9 cellular contexts compared by ENCODE assay signal in the genomic region with DNA sequence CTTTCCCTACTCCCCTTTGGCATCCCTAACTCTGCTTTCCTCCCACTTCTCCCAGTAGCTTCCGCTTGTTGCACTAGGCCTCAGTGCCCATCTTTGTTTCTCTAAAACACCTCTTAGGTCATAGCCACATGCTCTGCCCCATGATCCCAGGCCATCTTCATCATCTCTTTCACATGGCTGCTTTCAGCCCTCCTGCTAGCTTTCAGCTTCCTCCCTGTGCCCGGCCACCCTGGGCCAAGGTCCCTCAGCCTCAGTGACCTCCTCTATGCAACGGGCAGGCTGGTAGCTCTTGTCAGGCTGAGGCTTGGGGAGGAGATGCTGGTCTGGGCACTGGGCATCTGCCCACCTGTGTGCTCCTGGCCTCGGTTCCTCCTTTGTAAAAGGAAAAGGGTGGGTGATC. TPM values are rescaled to one million over a fixed set of nuclear protein-coding genes. Genes with fewer than 3 reads are reported as not detected.
DNase-seq lines count a peak whose midpoint lies in the region; TF ChIP-seq lines count a peak whose summit lies in the region.
"Had no signal": no experiment of that assay in that cellular context is flagged by ENCODE, and none has a peak within 500 bp of the region (broad histone marks: within the 10 kb centered on the region; RNA-seq: fewer than 3 reads in every experiment).

No MANE protein-coding gene starts in this region.

- H3K27ac ChIP-seq in CD4-positive, alpha-beta memory T cell (ENCODE audit: low read depth, low read length) = peak overlapping the region; percentile 45
- H3K27ac ChIP-seq in OCI-LY1 (ENCODE audit: low read depth, low read length, poor library complexity, severe bottlenecking) (peak overlapping the region; percentile 66), esophagus (ENCODE audit: low read depth in 2 of 2, low read length in 1 of 2) (peak overlapping the region; percentile 51 to 73), ovary (peak overlapping the region; percentile 11 to 39)

- no peak for TF ChIP-seq POLR2A in ovary (IDR thresholded peaks at IDR 0.05)

- H3F3A ChIP-seq in OCI-LY1 (ENCODE audit: insufficient read depth, low read length) = no peaks in the 10 kb centered on the region

- no peaks in the 10 kb centered on the region for H4K20me1 ChIP-seq in OCI-LY1 (ENCODE audit: insufficient read depth, low read length)

- TF ChIP-seq EP300 in ovary (IDR thresholded peaks at IDR 0.05) = no peak

- H3K4me1 ChIP-seq in CD4-positive, alpha-beta memory T cell (ENCODE audit: insufficient read depth, low read length) = peaks cover 82% of the 10 kb centered on the region
- peaks cover 54% of the 10 kb centered on the region for H3K4me1 ChIP-seq in OCI-LY1 (ENCODE audit: insufficient read depth, low read length, severe bottlenecking)
- peaks cover 9 to 10% of the 10 kb centered on the region in 2 donors for H3K4me1 ChIP-seq in esophagus (ENCODE audit: control insufficient read depth in 2 of 2, insufficient read depth in 2 of 2, low read length in 1 of 2)
- peaks cover 10% of the 10 kb centered on the region for H3K4me1 ChIP-seq in ovary (ENCODE audit: insufficient read depth)

- no peaks in the 10 kb centered on the region for H3K27me3 ChIP-seq in CD4-positive, alpha-beta memory T cell (ENCODE audit: insufficient read depth, low read length)
- H3K27me3 ChIP-seq in OCI-LY1 (ENCODE audit: insufficient read depth, low read length) (no peaks in the 10 kb centered on the region), esophagus (ENCODE audit: control insufficient read depth in 1 of 2, insufficient read depth in 2 of 2, low read length in 2 of 2) (no peaks in the 10 kb centered on the region), ovary (no peaks in the 10 kb centered on the region)

- peaks cover 4 to 25% of the 10 kb centered on the region in 2 donors for H3K36me3 Mint-ChIP-seq in CD4-positive, alpha-beta memory T cell

- H3K9me3 Mint-ChIP-seq in CD4-positive, alpha-beta memory T cell = peaks cover 0 to 2% (median 0%) of the 10 kb centered on the region in 8 donors

- intact Hi-C loops in CD4-positive, alpha-beta memory T cell (cut with micrococcal nuclease) = loop anchor here (5.0 kb wide), 1 partner anchor 148 kb away; no protein-coding TSS in a partner anchor
- intact Hi-C loops in ovary (cut with DNase I) = loop anchor here in 3 of 4 donors (5.0 to 10.0 kb wide), 3 partner anchors 51 to 78 kb away; no protein-coding TSS in a partner anchor

- H3K79me2 ChIP-seq in OCI-LY1 (ENCODE audit: insufficient read depth, low read length) = no peaks in the 10 kb centered on the region

- H3K36me3 ChIP-seq in CD4-positive, alpha-beta memory T cell (ENCODE audit: insufficient read depth, low read length) = peaks cover 6% of the 10 kb centered on the region
- peaks cover 8% of the 10 kb centered on the region; the same call in 1 of the 2 replicates for H3K36me3 ChIP-seq in OCI-LY1 (ENCODE audit: insufficient read depth, low read length)
- no peaks in the 10 kb centered on the region for H3K36me3 ChIP-seq in esophagus (ENCODE audit: control insufficient read depth in 2 of 2, insufficient read depth in 2 of 2, low read length in 1 of 2)
- no peaks in the 10 kb centered on the region for H3K36me3 ChIP-seq in ovary

- CTCF ChIA-PET in CD4-positive, alpha-beta memory T cell (lab: Charles Lee; ENCODE audit: partially characterized antibody) = interaction anchor here (0.9 to 3.7 kb wide), 6 partner anchors 9 to 116 kb away, joined by 3 to 19 read pairs (median 6); no protein-coding TSS in a partner anchor

- TF ChIP-seq CTCF in OCI-LY1 (IDR thresholded peaks at IDR 0.05; ENCODE audit: low read length) = no peak
- no peak for TF ChIP-seq CTCF in ovary (IDR thresholded peaks at IDR 0.05)

- peak overlapping the region; percentile 72 to 99 (median 88) for H3K27ac Mint-ChIP-seq in CD4-positive, alpha-beta memory T cell

- no peak for DNase-seq in CD4-positive, alpha-beta memory T cell
- no peak for DNase-seq in ovary
- no peak for DNase-seq in NOMO-1 treated with dmso at 0.1 percent for 144 hours (lab: John Stamatoyannopoulos, UW; ENCODE audit: unreplicated experiment)
- DNase-seq in glomerular visceral epithelial cell (ENCODE audit: extremely low spot score) = no peak
- DNase-seq in NCI-H345 treated with DMSO at 0.1 percent for 48 hours (lab: John Stamatoyannopoulos, UW; ENCODE audit: unreplicated experiment) = no peak
- no peak for DNase-seq in NCI-H187 (lab: John Stamatoyannopoulos, UW)
- DNase-seq: retina had no signal

- H2AFZ ChIP-seq in OCI-LY1 (ENCODE audit: low read length) = no peak overlapping the region

- peak overlapping the region; percentile 85 to 99 (median 98) for H3K4me3 Mint-ChIP-seq in CD4-positive, alpha-beta memory T cell

- peak overlapping the region; percentile 80 for H3K4me2 ChIP-seq in OCI-LY1 (ENCODE audit: low read length)

- POLR2A ChIA-PET in CD4-positive, alpha-beta memory T cell (lab: Charles Lee; ENCODE audit: partially characterized antibody) = interaction anchor here (1.1 to 16.3 kb wide), 3 partner anchors 18 to 50 kb away, joined by 3 to 331 read pairs (median 6); a partner anchor contains a TSS

- H3K9me3 ChIP-seq in CD4-positive, alpha-beta memory T cell (ENCODE audit: control insufficient read depth in 1 of 2, low read length in 2 of 2) = no peaks in the 10 kb centered on the region
- H3K9me3 ChIP-seq in OCI-LY1 (ENCODE audit: low read length) (no peaks in the 10 kb centered on the region), esophagus (ENCODE audit: control insufficient read depth in 2 of 2, insufficient read depth in 1 of 2, low read depth in 1 of 2, low read length in 1 of 2) (no peaks in the 10 kb centered on the region), ovary (no peaks in the 10 kb centered on the region)

- H3K9ac ChIP-seq in OCI-LY1 (ENCODE audit: low read length) = peak overlapping the region; percentile 31; the same call in 1 of the 2 replicates

- 57 to 59% methylated on average over 4 of the region's 4 CpGs for WGBS in esophagus, 2 donors
- WGBS in ovary, 3 donors = 64 to 69% (median 68%) methylated on average over 4 of the region's 4 CpGs

- peaks cover 48 to 84% (median 69%) of the 10 kb centered on the region in 4 donors for H3K4me1 Mint-ChIP-seq in CD4-positive, alpha-beta memory T cell

- peak overlapping the region; percentile 24 to 50 for H3K4me3 ChIP-seq in CD4-positive, alpha-beta memory T cell (ENCODE audit: low read length in 2 of 2)
- H3K4me3 ChIP-seq in OCI-LY1 (ENCODE audit: low read depth, low read length, poor library complexity, severe bottlenecking) (peak overlapping the region; percentile 90), esophagus (ENCODE audit: low read depth in 1 of 2, low read length in 2 of 2) (peak overlapping the region; percentile 4 to 36), ovary (peak overlapping the region; percentile 59)

- H3K27me3 Mint-ChIP-seq in CD4-positive, alpha-beta memory T cell = no peaks in the 10 kb centered on the region

- no peaks in the 10 kb centered on the region for H3K9me2 ChIP-seq in OCI-LY1 (ENCODE audit: low read depth, low read length)

RNA-seq across cellular contexts. Expression of a gene that starts 2.3 kb away (rescaled TPM):
- 10 to 100 TPM; 22.7 to 24.1 TPM for total RNA-seq in CD4-positive, alpha-beta memory T cell
- polyA plus RNA-seq in CD4-positive, alpha-beta memory T cell = 10 to 100 TPM; 10.6 to 29.1 TPM
- polyA plus RNA-seq in esophagus (1 to 10 TPM; 4.8 to 6.6 TPM), ovary (10 to 100 TPM; 16.6 to 19.5 TPM)
- total RNA-seq in ovary = 10 to 100 TPM; 12.6 to 42.7 (median 27.9) TPM

RNA-seq across cellular contexts. Expression of a gene that starts 18.5 kb away (rescaled TPM):
- total RNA-seq in CD4-positive, alpha-beta memory T cell = under 1 TPM; 0.17 to 0.58 TPM
- not detected for polyA plus RNA-seq in CD4-positive, alpha-beta memory T cell
- 1 to 10 TPM; 5.0 to 9.2 TPM for polyA plus RNA-seq in esophagus
- 1 to 10 TPM in 2 of 7 donors, under 1 TPM in 3, not detected in 2; 0.18 to 1.4 (median 0.37) TPM for total RNA-seq in ovary
- under 1 TPM; 0.98 to 0.99 TPM for polyA plus RNA-seq in ovary

Comparison
In these comparisons a context has a peak if more than half of its experiments do, and no peak if none do; other contexts are left out.
1. H3K4me3 ChIP-seq: peak in every context shown above with its lines; median percentile 90 in OCI-LY1; 59 in ovary; 37 in CD4-positive, alpha-beta memory T cell; 20 in esophagus.